In the genomic region with DNA sequence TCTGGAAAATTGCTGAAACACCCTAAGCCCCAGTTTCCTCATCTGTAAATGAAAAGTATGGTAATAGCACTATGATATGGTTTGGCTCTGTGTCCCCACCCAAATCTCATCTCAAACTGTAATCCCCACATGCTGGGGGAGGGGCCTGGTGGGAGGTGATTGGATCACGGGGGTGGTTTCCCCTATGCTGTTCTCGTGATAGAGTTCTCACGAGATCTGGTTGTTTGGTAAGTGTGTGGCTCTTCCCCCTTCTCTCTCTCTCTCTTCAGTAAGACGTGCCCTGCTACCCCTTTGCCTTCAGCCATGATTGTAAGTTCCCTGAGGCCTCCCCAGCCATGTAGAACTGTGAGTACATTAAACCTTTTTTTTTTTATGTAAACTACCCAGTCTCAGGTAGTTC, we compare ENCODE assay signal across 8 cellular contexts.
"Had no signal": no experiment of that assay in that cellular context is flagged by ENCODE, and none has a peak within 500 bp of the region (broad histone marks: within the 10 kb centered on the region; RNA-seq: fewer than 3 reads in every experiment).

No MANE protein-coding gene starts in this region.

- H3K4me3 Mint-ChIP-seq: H9, IgD-negative memory B cell had no signal

- FAIRE-seq: HepG2 had no signal

- H3K27ac Mint-ChIP-seq: IgD-negative memory B cell had no signal

- H3K9ac ChIP-seq: GM23248 had no signal

- H3K4me3 ChIP-seq: GM23248 had no signal

- DNase-seq: GM23248, GOT3, H9, HCEC 1CT, KG1 had no signal

- H2AFZ ChIP-seq: GM23248 had no signal

- H3K27ac ChIP-seq: GM23248, HL-60 had no signal

- H3K27me3 Mint-ChIP-seq: IgD-negative memory B cell had no signal

- H3K9me3 Mint-ChIP-seq: H9 had no signal

- ATAC-seq: HepG2 had no signal
